Comparison of ENCODE assay signal across 14 cellular contexts in the genomic region with DNA sequence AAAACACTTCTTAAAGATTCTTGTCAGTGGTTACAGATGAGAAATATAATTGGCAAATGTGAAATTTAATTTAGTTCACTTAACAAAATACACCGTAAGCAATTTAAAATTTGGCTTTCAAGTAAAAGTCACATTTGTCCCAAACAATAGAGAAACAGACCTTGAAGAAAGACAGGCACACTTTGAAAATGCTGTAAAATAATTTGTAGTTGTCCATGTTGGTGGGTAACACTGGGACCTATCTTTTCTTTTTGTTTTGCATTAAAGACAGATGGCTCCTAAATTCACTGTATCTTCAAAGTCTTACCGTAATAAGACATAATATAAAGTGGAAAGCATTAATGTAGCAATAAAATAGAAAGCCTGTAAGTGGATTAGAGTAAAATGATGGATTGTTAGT. TPM values are rescaled to one million over a fixed set of nuclear protein-coding genes. Genes with fewer than 3 reads are reported as not detected.
A peak's percentile ranks its signal among the peaks of the same experiment; 100 is the strongest.
DNase-seq lines count a peak whose midpoint lies in the region; ATAC-seq and TF ChIP-seq lines count a peak whose summit lies in the region.
"Had no signal": no experiment of that assay in that cellular context is flagged by ENCODE, and none has a peak within 500 bp of the region (broad histone marks: within the 10 kb centered on the region; RNA-seq: fewer than 3 reads in every experiment).

No MANE protein-coding gene starts in this region.

- peak overlapping the region; percentile 98 for H3K27ac Mint-ChIP-seq in activated T-cell treated with anti-CD3 and anti-CD28 coated beads, Interleukin-2, amount 50 U/mL, for 72 hours
- peak overlapping the region; percentile 84 for H3K27ac Mint-ChIP-seq in activated T-helper 17 cell treated with anti-CD3 and anti-CD28 coated beads, Interleukin-2, amount 50 U/mL, for 72 hours

- no peak overlapping the region for H2BK120ac ChIP-seq in mesenchymal stem cell (ENCODE audit: low read depth, low read length)

- no peak overlapping the region for H4K8ac ChIP-seq in mesenchymal stem cell (ENCODE audit: low read length)

- peaks cover 8% of the 10 kb centered on the region for H3K4me1 ChIP-seq in mesenchymal stem cell (ENCODE audit: control insufficient read depth, insufficient read depth, low read depth, low read length)
- peaks cover 34 to 68% of the 10 kb centered on the region in 2 donors for H3K4me1 ChIP-seq in thoracic aorta (ENCODE audit: control insufficient read depth in 1 of 2, low read depth in 2 of 2)

- no peak overlapping the region for H3K18ac ChIP-seq in mesenchymal stem cell (ENCODE audit: low read depth in 1 of 2, low read length in 2 of 2)

- peaks cover 0 to 2% of the 10 kb centered on the region in 2 experiments for H3K36me3 ChIP-seq in mesenchymal stem cell (ENCODE audit: control insufficient read depth in 1 of 2, insufficient read depth in 2 of 2, low read depth in 1 of 2, low read length in 2 of 2)
- H3K36me3 ChIP-seq in thoracic aorta, result no peaks in the 10 kb centered on the region
- H3K36me3 ChIP-seq: breast epithelium, SJCRH30 had no signal

- H3K4me3 ChIP-seq in mesenchymal stem cell (ENCODE audit: insufficient read depth in 1 of 2, low read depth in 1 of 2, low read length in 2 of 2) (peak overlapping the region in 1 of 2 experiments; percentile 89), thoracic aorta (peak overlapping the region; percentile 95)
- H3K4me3 ChIP-seq: SJCRH30 had no signal

- H3K14ac ChIP-seq in mesenchymal stem cell (ENCODE audit: low read length in 2 of 2), result no peak overlapping the region

- no peak overlapping the region for H2AK5ac ChIP-seq in mesenchymal stem cell (ENCODE audit: low read length, severe bottlenecking)

- WGBS in mesenchymal stem cell, result no CpG with 5 or more reads among the region's 2 CpGs

- H3K27me3 ChIP-seq in mesenchymal stem cell (ENCODE audit: control insufficient read depth in 1 of 2, insufficient read depth in 1 of 2, low read length in 2 of 2), result no peaks in the 10 kb centered on the region
- H3K27me3 ChIP-seq in thoracic aorta (replicated peaks; ENCODE audit: insufficient read depth), result no peaks in the 10 kb centered on the region
- H3K27me3 ChIP-seq: breast epithelium, SJCRH30 had no signal

- H3K27ac ChIP-seq in mesenchymal stem cell (ENCODE audit: low read length, poor library complexity, severe bottlenecking) (no peak overlapping the region), thoracic aorta (peak overlapping the region; percentile 92 to 94)
- H3K27ac ChIP-seq: HL-60, SJCRH30 had no signal

- H3K23ac ChIP-seq in mesenchymal stem cell (ENCODE audit: low read length in 2 of 2), result no peak overlapping the region

- peak overlapping the region; percentile 86 to 94 for H3K4me3 Mint-ChIP-seq in activated T-cell treated with anti-CD3 and anti-CD28 coated beads, Interleukin-2, amount 50 U/mL, for 72 hours
- H3K4me3 Mint-ChIP-seq in activated T-helper 17 cell treated with anti-CD3 and anti-CD28 coated beads, Interleukin-2, amount 50 U/mL, for 72 hours, result peak overlapping the region; percentile 85

- no peak overlapping the region for H2BK12ac ChIP-seq in mesenchymal stem cell (ENCODE audit: low read length in 2 of 2)

- H3K9me3 Mint-ChIP-seq in activated T-cell treated with anti-CD3 and anti-CD28 coated beads, Interleukin-2, amount 50 U/mL, for 72 hours, result no peaks in the 10 kb centered on the region
- H3K9me3 Mint-ChIP-seq in activated T-helper 17 cell treated with anti-CD3 and anti-CD28 coated beads, Interleukin-2, amount 50 U/mL, for 72 hours, result no peaks in the 10 kb centered on the region

- no peak overlapping the region for H2AFZ ChIP-seq in mesenchymal stem cell (ENCODE audit: low read depth, low read length)

- DNase-seq in activated T-cell treated with anti-CD3 and anti-CD28 coated beads, Interleukin-2, amount 50 U/mL, for 72 hours, result no peak
- no peak for DNase-seq in activated T-cell treated with anti-CD3 and anti-CD28 coated beads, Interleukin-2, amount 50 U/mL, for 48 hours
- no peak for DNase-seq in mesenchymal stem cell
- no peak for DNase-seq in thoracic aorta (ENCODE audit: low spot score)
- no peak for DNase-seq in NK-92 treated with Interleukin-12 subunit alpha and Interleukin-12 subunit beta, amount 100 ng/mL, for 24 hours (lab: John Stamatoyannopoulos, UW)
- no peak for DNase-seq in NCI-H2029 treated with DMSO at 0.1 percent for 48 hours (lab: John Stamatoyannopoulos, UW)
- DNase-seq in left colon, result no peak
- DNase-seq: erythroblast; nucleus accumbens; SJCRH30; stimulated activated CD4-positive, alpha-beta T cell treated with anti-CD3 and anti-CD28 coated beads, Interleukin-2, amount 100 ng/mL, for 24 hours had no signal

- H2BK15ac ChIP-seq in mesenchymal stem cell (ENCODE audit: low read depth, poor library complexity, severe bottlenecking), result no peak overlapping the region

- no peak overlapping the region for H2BK5ac ChIP-seq in mesenchymal stem cell (ENCODE audit: low read depth, low read length, poor library complexity, severe bottlenecking)

- no peak overlapping the region for H4K91ac ChIP-seq in mesenchymal stem cell (ENCODE audit: low read length)

- peak overlapping the region; percentile 88 for H3K9ac ChIP-seq in mesenchymal stem cell (ENCODE audit: low read length)

- H3K9me3 ChIP-seq in mesenchymal stem cell (ENCODE audit: control insufficient read depth, low read length), result no peaks in the 10 kb centered on the region
- no peaks in the 10 kb centered on the region for H3K9me3 ChIP-seq in thoracic aorta
- H3K9me3 ChIP-seq: breast epithelium, SJCRH30 had no signal

- H3K36me3 Mint-ChIP-seq in activated T-cell treated with anti-CD3 and anti-CD28 coated beads, Interleukin-2, amount 50 U/mL, for 72 hours (ENCODE audit: insufficient read depth in 2 of 2), result peaks cover 4 to 5% of the 10 kb centered on the region in 2 donors
- peaks cover 8% of the 10 kb centered on the region for H3K36me3 Mint-ChIP-seq in activated T-helper 17 cell treated with anti-CD3 and anti-CD28 coated beads, Interleukin-2, amount 50 U/mL, for 72 hours (ENCODE audit: low read depth)

- no peak overlapping the region for H3K4ac ChIP-seq in mesenchymal stem cell (ENCODE audit: low read depth in 1 of 2, low read length in 2 of 2)

- no peak for ATAC-seq in activated T-cell treated with anti-CD3 and anti-CD28 coated beads, Interleukin-2, amount 50 U/mL, for 72 hours (replicated peaks in 1 of 2)
- no peak for ATAC-seq in activated T-helper 17 cell treated with anti-CD3 and anti-CD28 coated beads, Interleukin-2, amount 50 U/mL, for 72 hours (replicated peaks)
- ATAC-seq in thoracic aorta (ENCODE audit: insufficient number of reproducible peaks, low FRiP score, low read depth) (no peak), left colon (no peak)

- H3K27me3 Mint-ChIP-seq in activated T-cell treated with anti-CD3 and anti-CD28 coated beads, Interleukin-2, amount 50 U/mL, for 72 hours (ENCODE audit: low read depth), result no peaks in the 10 kb centered on the region
- H3K27me3 Mint-ChIP-seq in activated T-helper 17 cell treated with anti-CD3 and anti-CD28 coated beads, Interleukin-2, amount 50 U/mL, for 72 hours, result no peaks in the 10 kb centered on the region

- H3K79me1 ChIP-seq in mesenchymal stem cell (replicated peaks; ENCODE audit: low read length, poor library complexity, severe bottlenecking), result peaks cover 12% of the 10 kb centered on the region

- H3K4me1 Mint-ChIP-seq in activated T-cell treated with anti-CD3 and anti-CD28 coated beads, Interleukin-2, amount 50 U/mL, for 72 hours (ENCODE audit: low read depth), result peaks cover 70% of the 10 kb centered on the region
- H3K4me1 Mint-ChIP-seq in activated T-helper 17 cell treated with anti-CD3 and anti-CD28 coated beads, Interleukin-2, amount 50 U/mL, for 72 hours, result peaks cover 28% of the 10 kb centered on the region

- no peak for TF ChIP-seq CTCF in thoracic aorta (IDR thresholded peaks at IDR 0.05)

- no peak overlapping the region for H3K4me2 ChIP-seq in mesenchymal stem cell (ENCODE audit: low read length, poor library complexity, severe bottlenecking)

- intact Hi-C loops in left colon (cut with DNase I, micrococcal nuclease), result no loop called here

RNA-seq across cellular contexts. Expression of a gene that starts 3.3 kb away (rescaled TPM):
- 10 to 100 TPM; 24.8 to 28.1 TPM for total RNA-seq in activated T-cell treated with anti-CD3 and anti-CD28 coated beads, Interleukin-2, amount 50 U/mL, for 72 hours
- 10 to 100 TPM; 18.9 to 28.2 TPM for total RNA-seq in activated T-helper 17 cell treated with anti-CD3 and anti-CD28 coated beads, Interleukin-2, amount 50 U/mL, for 72 hours
- 56.5 TPM for polyA plus RNA-seq in mesenchymal stem cell (2013, experiment 1 of 2)
- 57.3 TPM for polyA plus RNA-seq in mesenchymal stem cell (2013, experiment 2 of 2)
- total RNA-seq in thoracic aorta (10 to 100 TPM; 85.3 to 90.2 TPM), left colon (10 to 100 TPM in 1 of 2 donors, 1 to 10 TPM in 1; 7.8 to 12.4 TPM)

RNA-seq across cellular contexts. Expression of a gene that starts 32.0 kb away (rescaled TPM):
- total RNA-seq in activated T-cell treated with anti-CD3 and anti-CD28 coated beads, Interleukin-2, amount 50 U/mL, for 72 hours, result 100 to 1,000 TPM; 125 to 134 TPM
- 100 to 1,000 TPM; 141 to 239 TPM for total RNA-seq in activated T-helper 17 cell treated with anti-CD3 and anti-CD28 coated beads, Interleukin-2, amount 50 U/mL, for 72 hours
- polyA plus RNA-seq in mesenchymal stem cell (2013, experiment 1 of 2), result 95.8 TPM
- polyA plus RNA-seq in mesenchymal stem cell (2013, experiment 2 of 2), result 97.4 TPM
- total RNA-seq in thoracic aorta, result 10 to 100 TPM; 64.4 to 77.6 TPM
- 100 to 1,000 TPM; 102 to 111 TPM for total RNA-seq in left colon

RNA-seq across cellular contexts. Expression of a gene that starts 45.1 kb away (rescaled TPM):
- total RNA-seq in activated T-cell treated with anti-CD3 and anti-CD28 coated beads, Interleukin-2, amount 50 U/mL, for 72 hours, result 10 to 100 TPM; 31.0 to 35.1 TPM
- 10 to 100 TPM; 20.4 to 38.7 TPM for total RNA-seq in activated T-helper 17 cell treated with anti-CD3 and anti-CD28 coated beads, Interleukin-2, amount 50 U/mL, for 72 hours
- 14.4 TPM for polyA plus RNA-seq in mesenchymal stem cell (2013, experiment 1 of 2)
- polyA plus RNA-seq in mesenchymal stem cell (2013, experiment 2 of 2), result 17.1 TPM
- 10 to 100 TPM in 1 of 2 donors, 1 to 10 TPM in 1; 9.5 to 16.1 TPM for total RNA-seq in thoracic aorta
- total RNA-seq in left colon, result 10 to 100 TPM; 30.8 to 37.0 TPM
